ENCODE assay signal across 1 cellular context in genomic region chr20:31551581-31552081, GRCh38.
TF ChIP-seq lines count a peak whose summit lies in the region.

No MANE protein-coding gene starts in this region.

TF ChIP-seq in HepG2, 621 proteins besides CTCF, POLR2A, EP300 and RAD21 (continued from another document):
- TF ChIP-seq ZNF646 (CRISPR knock-in tag; IDR thresholded peaks at IDR 0.05): no peak
- TF ChIP-seq NFKBIZ (CRISPR knock-in tag; IDR thresholded peaks at IDR 0.05): no peak
- TF ChIP-seq FOXK2 (IDR thresholded peaks at IDR 0.05): no peak
